ENCODE assay signal across 16 cellular contexts in the genomic region with DNA sequence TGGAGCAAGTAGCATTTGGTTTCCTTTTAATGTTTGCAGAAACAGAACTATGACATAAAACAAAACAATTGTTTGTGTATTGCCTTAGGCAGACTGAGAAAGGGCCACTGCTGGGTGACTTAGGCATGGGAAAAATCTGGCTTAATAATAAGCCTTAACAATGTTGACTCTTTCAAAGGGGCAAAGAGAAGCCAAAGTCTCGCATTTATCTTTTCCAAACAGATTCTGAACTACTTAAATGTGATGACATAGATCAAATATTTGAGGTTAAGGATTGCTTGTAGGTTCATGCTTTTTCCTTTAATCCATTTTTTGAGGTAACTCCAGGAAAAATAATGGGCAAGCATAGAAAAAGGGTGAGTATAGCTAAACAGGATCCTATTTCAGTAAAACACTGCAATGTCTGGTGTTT. TPM values are rescaled to one million over a fixed set of nuclear protein-coding genes. Genes with fewer than 3 reads are reported as not detected.
DNase-seq lines count a peak whose midpoint lies in the region; ATAC-seq and TF ChIP-seq lines count a peak whose summit lies in the region.
"Had no signal": no experiment of that assay in that cellular context is flagged by ENCODE, and none has a peak within 500 bp of the region (broad histone marks: within the 10 kb centered on the region; RNA-seq: fewer than 3 reads in every experiment).

No MANE protein-coding gene starts in this region.

- no peak for ATAC-seq in HG03457 (IDR thresholded peaks at IDR 0.05; ENCODE audit: unreplicated experiment)
- ATAC-seq: activated CD8-positive, alpha-beta T cell treated with anti-CD3 and anti-CD28 coated beads for 36 hours had no signal

- TF ChIP-seq CTCF in 22Rv1 (IDR thresholded peaks at IDR 0.05) (no peak), adrenal gland (IDR thresholded peaks at IDR 0.05) (no peak)

- H3K27ac ChIP-seq in 22Rv1 (peak overlapping the region; percentile 29), adrenal gland (no peak overlapping the region)
- H3K27ac ChIP-seq: pancreas, upper lobe of left lung had no signal

- WGBS in adrenal gland, 4 donors: 68 to 83% (median 76%) methylated on average over 1 of the region's 1 CpG

- TF ChIP-seq POLR2A in adrenal gland (IDR thresholded peaks at IDR 0.05): no peak

- no peaks in the 10 kb centered on the region for H3K4me1 ChIP-seq in adrenal gland (replicated peaks in 1 of 2)
- H3K4me1 ChIP-seq: pancreas, upper lobe of left lung had no signal

- H3K27me3 ChIP-seq in adrenal gland: no peaks in the 10 kb centered on the region
- H3K27me3 ChIP-seq: pancreas, upper lobe of left lung had no signal

- intact Hi-C loops in adrenal gland (cut with DNase I): no loop called here

- H3K4me3 ChIP-seq in adrenal gland: no peak overlapping the region
- H3K4me3 ChIP-seq: pancreas, upper lobe of left lung had no signal

- H3K36me3 ChIP-seq in adrenal gland (replicated peaks in 1 of 2): no peaks in the 10 kb centered on the region
- H3K36me3 ChIP-seq: pancreas, upper lobe of left lung had no signal

- DNase-seq in HCEC 1CT (peak; percentile 61), amniotic epithelial cell (ENCODE audit: low read depth) (peak; percentile 54), foreskin melanocyte (peak; percentile 59), HK-2 (ENCODE audit: unreplicated experiment) (no peak), NCI-H510A (lab: John Stamatoyannopoulos, UW) (no peak), adrenal gland (no peak)
- DNase-seq: activated CD8-positive, alpha-beta T cell treated with anti-CD3 and anti-CD28 coated beads for 36 hours; activated effector memory CD4-positive, alpha-beta T cell treated with anti-CD3 and anti-CD28 coated beads, Interleukin-2, amount 50 U/mL, for 16 hours; central memory CD4-positive, alpha-beta T cell; DMS79 treated with DMSO at 0.1 percent for 48 hours; NCI-H1105; pancreas; T1000; upper lobe of left lung had no signal

- no peaks in the 10 kb centered on the region for H3K9me3 ChIP-seq in adrenal gland (replicated peaks in 1 of 3)
- H3K9me3 ChIP-seq: pancreas, upper lobe of left lung had no signal

RNA-seq across cellular contexts. Expression of a gene that starts 39.6 kb away (rescaled TPM):
- total RNA-seq in adrenal gland: 1 to 10 TPM in 7 of 8 donors, under 1 TPM in 1; 0.61 to 9.0 (median 6.0) TPM
- 10 to 100 TPM in 2 of 3 donors, 1 to 10 TPM in 1; 5.7 to 18.6 (median 12.3) TPM for polyA plus RNA-seq in adrenal gland

RNA-seq across cellular contexts. Expression of a gene that starts 39.7 kb away (rescaled TPM):
- 100 to 1,000 TPM in 1 of 8 donors, 10 to 100 TPM in 7; 32.3 to 106 (median 54.2) TPM for total RNA-seq in adrenal gland
- 100 to 1,000 TPM in 1 of 3 donors, 10 to 100 TPM in 2; 16.3 to 152 (median 17.3) TPM for polyA plus RNA-seq in adrenal gland

Comparison
In these comparisons a context has a peak if more than half of its experiments do, and no peak if none do; other contexts are left out.
1. DNase-seq: peak in HCEC 1CT (single experiment), amniotic epithelial cell (single experiment) and foreskin melanocyte (single experiment); none in HK-2 (single experiment), NCI-H510A (single experiment) and adrenal gland (0 of 7).